11 cellular contexts compared by ENCODE assay signal in the genomic region with DNA sequence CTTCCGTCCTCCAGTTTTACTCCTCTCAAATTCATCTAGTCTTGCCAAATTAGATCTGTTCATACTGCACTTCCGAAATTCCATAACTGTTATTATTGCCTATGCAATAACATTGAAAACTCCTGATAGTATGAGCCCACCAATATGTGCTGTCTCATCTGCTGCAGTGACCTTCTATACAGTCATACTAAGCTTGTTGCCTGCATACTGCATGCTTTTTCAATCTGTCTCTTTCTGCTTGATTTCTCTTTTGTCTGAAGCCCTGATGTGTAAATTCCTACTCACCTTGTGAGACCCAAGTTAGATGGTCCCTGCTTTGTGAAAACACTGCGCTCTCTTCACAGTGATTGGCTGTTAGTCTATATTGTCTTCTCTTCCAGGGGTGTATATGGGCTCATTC. TPM values are rescaled to one million over a fixed set of nuclear protein-coding genes. Genes with fewer than 3 reads are reported as not detected.
A peak's percentile ranks its signal among the peaks of the same experiment; 100 is the strongest.
DNase-seq lines count a peak whose midpoint lies in the region; ATAC-seq, FAIRE-seq and TF ChIP-seq lines count a peak whose summit lies in the region.
"Had no signal": no experiment of that assay in that cellular context is flagged by ENCODE, and none has a peak within 500 bp of the region (broad histone marks: within the 10 kb centered on the region; RNA-seq: fewer than 3 reads in every experiment).

No MANE protein-coding gene starts in this region.

- DNase-seq in NB4 (ENCODE audit: low read depth) (no peak), epithelial cell of proximal tubule (ENCODE audit: low read depth) (no peak), pancreas (no peak), NCI-H2227 (lab: John Stamatoyannopoulos, UW; ENCODE audit: unreplicated experiment) (no peak), DMS79 treated with DMSO at 0.1 percent for 48 hours (lab: John Stamatoyannopoulos, UW) (no peak)
- no peak for DNase-seq in stimulated activated CD4-positive, alpha-beta T cell treated with anti-CD3 and anti-CD28 coated beads, Interleukin-12 subunit alpha, Interleukin-12 subunit beta, amount 100 ng/mL, for 4 hours
- DNase-seq: activated naive CD4-positive, alpha-beta T cell treated with anti-CD3 and anti-CD28 coated beads, Interleukin-2, amount 10 ng/mL, durations not matched to agents 7 days and 5 days; NCI-H2171 treated with DMSO at 0.1 percent for 48 hours; T1000 had no signal

- no peaks in the 10 kb centered on the region for H3K27me3 ChIP-seq in BLaER1 treated with 17β-estradiol and CSF1 and Interleukin-3, amounts not matched to agents 10 nM and 100 nM
- H3K27me3 ChIP-seq in pancreas = no peaks in the 10 kb centered on the region

- peak overlapping the region; percentile 77 to 97 (median 91) for H3K4me3 ChIP-seq in BLaER1 treated with 17β-estradiol and CSF1 and Interleukin-3, amounts not matched to agents 10 nM and 100 nM
- H3K4me3 ChIP-seq in NB4 (ENCODE audit: low read depth, low read length) = peak overlapping the region; percentile 94
- peak overlapping the region; percentile 90 for H3K4me3 ChIP-seq in epithelial cell of proximal tubule (ENCODE audit: low read depth, low read length)
- H3K4me3 ChIP-seq in pancreas = peak overlapping the region; percentile 77 to 96 (median 92)

- WGBS in pancreas, 2 donors = 36 to 48% methylated on average over 3 of the region's 3 CpGs

- peaks cover 21 to 79% (median 50%) of the 10 kb centered on the region in 11 experiments; a peak in 21 of 22 replicates for H4K20me1 ChIP-seq in BLaER1 treated with 17β-estradiol and CSF1 and Interleukin-3, amounts not matched to agents 10 nM and 100 nM

- H3K4me1 ChIP-seq in BLaER1 treated with 17β-estradiol and CSF1 and Interleukin-3, amounts not matched to agents 10 nM and 100 nM = peaks cover 30 to 45% (median 33%) of the 10 kb centered on the region in 10 experiments
- H3K4me1 ChIP-seq in pancreas = peaks cover 16 to 29% (median 27%) of the 10 kb centered on the region in 3 donors

- peaks cover 28 to 52% (median 45%) of the 10 kb centered on the region in 11 experiments; a peak in 21 of 22 replicates for H3K36me3 ChIP-seq in BLaER1 treated with 17β-estradiol and CSF1 and Interleukin-3, amounts not matched to agents 10 nM and 100 nM
- no peaks in the 10 kb centered on the region for H3K36me3 ChIP-seq in pancreas

- no peak for TF ChIP-seq CTCF in NB4 (IDR thresholded peaks at IDR 0.05; ENCODE audit: low read depth, low read length)
- TF ChIP-seq CTCF in epithelial cell of proximal tubule (conservative IDR thresholded peaks at IDR 0.05; ENCODE audit: low read depth, low read length) = no peak
- no peak for TF ChIP-seq CTCF in pancreas (IDR thresholded peaks at IDR 0.05)

- H3K9ac ChIP-seq in BLaER1 treated with 17β-estradiol and CSF1 and Interleukin-3, amounts not matched to agents 10 nM and 100 nM = peak overlapping the region; percentile 87 to 97 (median 94)

- peak overlapping the region; percentile 86 to 98 (median 93) for H3K4me2 ChIP-seq in BLaER1 treated with 17β-estradiol and CSF1 and Interleukin-3, amounts not matched to agents 10 nM and 100 nM

- no peaks in the 10 kb centered on the region for H3K9me3 ChIP-seq in BLaER1 treated with 17β-estradiol and CSF1 and Interleukin-3, amounts not matched to agents 10 nM and 100 nM (replicated peaks in 1 of 11)
- no peaks in the 10 kb centered on the region for H3K9me3 ChIP-seq in pancreas

- FAIRE-seq in pancreas (lab: Jason Lieb, UNC) = no peak

- intact Hi-C loops in pancreas (cut with DNase I) = no loop called here

- ATAC-seq in pancreas (no peak), GM19395 (IDR thresholded peaks at IDR 0.05; ENCODE audit: unreplicated experiment) (no peak)

- H3K27ac ChIP-seq in BLaER1 treated with 17β-estradiol and CSF1 and Interleukin-3, amounts not matched to agents 10 nM and 100 nM = peak overlapping the region in 4 of 11 experiments; percentile 89 to 96 (median 93); a peak in 5 of 22 replicates
- no peak overlapping the region for H3K27ac ChIP-seq in pancreas

- no peak for TF ChIP-seq POLR2A in NB4 (IDR thresholded peaks at IDR 0.05; ENCODE audit: extremely low read depth, insufficient read length)

RNA-seq across cellular contexts. Expression of a gene that starts 1.1 kb away (rescaled TPM):
- total RNA-seq in epithelial cell of proximal tubule (15.5 and 26.8 TPM in 2 replicates), pancreas (1 to 10 TPM; 4.5 to 7.0 (median 6.4) TPM)
- polyA plus RNA-seq in pancreas = 10 to 100 TPM in 1 of 2 donors, 1 to 10 TPM in 1; 6.7 to 17.3 TPM

RNA-seq across cellular contexts. Expression of a gene that starts 2.2 kb away (rescaled TPM):
- total RNA-seq in epithelial cell of proximal tubule (282 and 488 TPM in 2 replicates), pancreas (10 to 100 TPM; 37.9 to 73.3 (median 61.3) TPM)
- 100 to 1,000 TPM; 102 to 174 TPM for polyA plus RNA-seq in pancreas

RNA-seq across cellular contexts. Expression of a gene that starts 29.1 kb away (rescaled TPM):
- total RNA-seq in epithelial cell of proximal tubule = 91.2 and 123 TPM in 2 replicates
- total RNA-seq in pancreas = 10 to 100 TPM; 28.9 to 45.0 (median 36.9) TPM
- 10 to 100 TPM; 28.2 to 33.4 TPM for polyA plus RNA-seq in pancreas
